ENCODE assay signal across 31 cellular contexts in genomic region chr2:8595821-8596600, GRCh38.
DNase-seq lines count a peak whose midpoint lies in the region; ATAC-seq, FAIRE-seq and TF ChIP-seq lines count a peak whose summit lies in the region.
"Had no signal": no experiment of that assay in that cellular context is flagged by ENCODE, and none has a peak within 500 bp of the region (broad histone marks: within the 10 kb centered on the region; RNA-seq: fewer than 3 reads in every experiment).

No MANE protein-coding gene starts in this region.

- no peaks in the 10 kb centered on the region for H3K36me3 Mint-ChIP-seq in stimulated activated effector memory CD8-positive, alpha-beta T cell treated with anti-CD3 and anti-CD28 coated beads, Interleukin-12 subunit alpha, Interleukin-12 subunit beta, amount 100 ng/mL, for 72 hours
- H3K36me3 Mint-ChIP-seq: activated naive CD8-positive, alpha-beta T cell treated with anti-CD3 and anti-CD28 coated beads for 36 hours; naive B cell had no signal

- H3K4me1 Mint-ChIP-seq in stimulated activated effector memory CD8-positive, alpha-beta T cell treated with anti-CD3 and anti-CD28 coated beads, Interleukin-12 subunit alpha, Interleukin-12 subunit beta, amount 100 ng/mL, for 72 hours, result peaks cover 19% of the 10 kb centered on the region
- H3K4me1 Mint-ChIP-seq: B cell had no signal

- H4K20me1 ChIP-seq in K562 (replicated peaks; ENCODE audit: control insufficient read depth, insufficient read depth, low read length), result no peaks in the 10 kb centered on the region

- no peaks in the 10 kb centered on the region for H3K79me2 ChIP-seq in K562 (ENCODE audit: control insufficient read depth, insufficient read depth, low read length)
- H3K79me2 ChIP-seq: hepatocyte had no signal

- H3K9ac ChIP-seq in K562 (ENCODE audit: insufficient read depth in 1 of 2, low read depth in 2 of 2, low read length in 2 of 2), result no peak overlapping the region

- H2AFZ ChIP-seq in K562 (ENCODE audit: low read depth, low read length), result no peak overlapping the region
- H2AFZ ChIP-seq: hepatocyte had no signal

- no peak for ATAC-seq in Right ventricle myocardium superior (ENCODE audit: poor library complexity)
- no peak for ATAC-seq in K562
- ATAC-seq in lower lobe of right lung, result no peak
- ATAC-seq in stimulated activated effector memory CD8-positive, alpha-beta T cell treated with anti-CD3 and anti-CD28 coated beads, Interleukin-12 subunit alpha, Interleukin-12 subunit beta, amount 100 ng/mL, for 72 hours, result no peak
- ATAC-seq: activated CD8-positive, alpha-beta T cell treated with anti-CD3 and anti-CD28 coated beads, Interleukin-2, amount 10 ng/mL, durations not matched to agents 7 days and 5 days; HCT116; left colon had no signal

- POLR2A ChIA-PET in K562 (lab: Yijun Ruan, JAX), result no interaction called here

- H3K27ac ChIP-seq in right atrium auricular region (no peak overlapping the region), K562 (ENCODE audit: extremely low read depth, low read depth, low read length) (no peak overlapping the region), lower lobe of right lung (no peak overlapping the region), esophagus muscularis mucosa (replicated peaks in 1 of 4) (no peak overlapping the region)
- H3K27ac ChIP-seq: hepatocyte, Peyer's patch, thoracic aorta had no signal

- no peaks in the 10 kb centered on the region for H3K9me1 ChIP-seq in K562 (ENCODE audit: control insufficient read depth, insufficient read depth, low read length)

- DNase-seq in Right ventricle myocardium superior, result peak; percentile 18
- DNase-seq in right atrium auricular region (ENCODE audit: low spot score), result no peak
- no peak for DNase-seq in K562 (ENCODE audit: extremely low read depth in 1 of 4, low spot score in 3 of 4)
- DNase-seq in lower lobe of right lung, result peak; percentile 41
- DNase-seq in posterior vena cava (ENCODE audit: low spot score), result peak; percentile 50
- DNase-seq in stimulated activated effector memory CD8-positive, alpha-beta T cell treated with anti-CD3 and anti-CD28 coated beads, Interleukin-12 subunit alpha, Interleukin-12 subunit beta, amount 100 ng/mL, for 72 hours (ENCODE audit: low spot score in 2 of 2), result no peak
- no peak for DNase-seq in DMS114 treated with DMSO at 0.1 percent for 48 hours (lab: John Stamatoyannopoulos, UW; ENCODE audit: unreplicated experiment)
- no peak for DNase-seq in esophagus muscularis mucosa (ENCODE audit: extremely low spot score)
- DNase-seq: activated CD4-positive, alpha-beta T cell treated with anti-CD3 and anti-CD28 coated beads for 1 hour; activated CD8-positive, alpha-beta T cell treated with anti-CD3 and anti-CD28 coated beads, Interleukin-2, amount 10 ng/mL, durations not matched to agents 7 days and 5 days; activated gamma-delta T cell; activated naive CD8-positive, alpha-beta T cell treated with anti-CD3 and anti-CD28 coated beads for 36 hours; activated T-cell treated with anti-CD3 and anti-CD28 coated beads for 4 hours; aorta; effector CD4-positive, alpha-beta T cell; naive B cell; NCI-H1092; NCI-H1694 treated with DMSO at 0.1 percent for 48 hours; NCI-H446 treated with DMSO at 0.1 percent for 48 hours; NCI-H82; Peyer's patch; retina; SIG-M5; stimulated activated naive CD4-positive, alpha-beta T cell treated with Interleukin-2 at 50 U/mL for 16 hours had no signal

- H3K4me1 ChIP-seq in right atrium auricular region (peaks cover 0 to 8% of the 10 kb centered on the region in 2 donors), K562 (replicated peaks in 1 of 2; ENCODE audit: control insufficient read depth in 2 of 2, insufficient read depth in 2 of 2, low read length in 2 of 2) (peaks cover 15 to 17% of the 10 kb centered on the region in 2 experiments), lower lobe of right lung (no peaks in the 10 kb centered on the region), esophagus muscularis mucosa (no peaks in the 10 kb centered on the region)
- H3K4me1 ChIP-seq: Peyer's patch had no signal

- TF ChIP-seq POLR2A in K562 (conservative IDR thresholded peaks at IDR 0.05), result no peak
- TF ChIP-seq POLR2A in esophagus muscularis mucosa (IDR thresholded peaks at IDR 0.05; ENCODE audit: low read depth), result no peak

- TF ChIP-seq CTCF in right atrium auricular region (IDR thresholded peaks at IDR 0.05) (no peak), K562 (IDR thresholded peaks at IDR 0.05 in 2 of 3, conservative IDR thresholded peaks at IDR 0.05 in 1 of 3; ENCODE audit: insufficient read depth in 2 of 3, low read depth in 1 of 3, low read length in 3 of 3) (no peak), lower lobe of right lung (IDR thresholded peaks at IDR 0.05) (no peak), esophagus muscularis mucosa (IDR thresholded peaks at IDR 0.05) (no peak)

- no peaks in the 10 kb centered on the region for H3K27me3 ChIP-seq in right atrium auricular region
- H3K27me3 ChIP-seq in K562 (ENCODE audit: control insufficient read depth in 2 of 2, insufficient read depth in 2 of 2, low read length in 2 of 2), result peaks cover 5 to 34% of the 10 kb centered on the region in 2 experiments; a peak in 4 of 5 replicates
- peaks cover 3% of the 10 kb centered on the region for H3K27me3 ChIP-seq in lower lobe of right lung (ENCODE audit: low read depth)
- no peaks in the 10 kb centered on the region for H3K27me3 ChIP-seq in esophagus muscularis mucosa
- H3K27me3 ChIP-seq: hepatocyte, Peyer's patch had no signal

- BruUV-seq in K562 (replicated peaks; lab: Mats Ljungman, UMichigan), result no TSS peak

- WGBS in K562 (ENCODE audit: insufficient coverage, low coverage, missing lambda C conversion rate), result 55% methylated on average over 22 of the region's 26 CpGs
- 87% methylated on average over 26 of the region's 26 CpGs for WGBS in esophagus muscularis mucosa

- no peaks in the 10 kb centered on the region for H3K9me3 ChIP-seq in right atrium auricular region
- no peaks in the 10 kb centered on the region for H3K9me3 ChIP-seq in K562 (replicated peaks; ENCODE audit: control insufficient read depth, insufficient read depth, low read depth, low read length)
- H3K9me3 ChIP-seq in lower lobe of right lung, result no peaks in the 10 kb centered on the region
- H3K9me3 ChIP-seq in esophagus muscularis mucosa, result no peaks in the 10 kb centered on the region
- H3K9me3 ChIP-seq: Peyer's patch, thoracic aorta had no signal

- no peak for FAIRE-seq in K562 (lab: Jason Lieb, UNC)
- FAIRE-seq: colon had no signal

- H3K36me3 ChIP-seq in right atrium auricular region, result no peaks in the 10 kb centered on the region
- H3K36me3 ChIP-seq in K562 (ENCODE audit: control insufficient read depth, insufficient read depth, low read length), result no peaks in the 10 kb centered on the region
- no peaks in the 10 kb centered on the region for H3K36me3 ChIP-seq in lower lobe of right lung
- no peaks in the 10 kb centered on the region for H3K36me3 ChIP-seq in esophagus muscularis mucosa
- H3K36me3 ChIP-seq: Peyer's patch, thoracic aorta had no signal

- H3K4me3 ChIP-seq in right atrium auricular region (no peak overlapping the region), K562 (no peak overlapping the region), lower lobe of right lung (no peak overlapping the region), esophagus muscularis mucosa (no peak overlapping the region)
- H3K4me3 ChIP-seq: hepatocyte, Peyer's patch, smooth muscle cell, thoracic aorta had no signal

- H3K4me3 Mint-ChIP-seq in stimulated activated effector memory CD8-positive, alpha-beta T cell treated with anti-CD3 and anti-CD28 coated beads, Interleukin-12 subunit alpha, Interleukin-12 subunit beta, amount 100 ng/mL, for 72 hours, result no peak overlapping the region
- H3K4me3 Mint-ChIP-seq: activated CD8-positive, alpha-beta T cell treated with anti-CD3 and anti-CD28 coated beads, Interleukin-2, amount 10 ng/mL, durations not matched to agents 7 days and 5 days; activated naive CD8-positive, alpha-beta T cell treated with anti-CD3 and anti-CD28 coated beads for 36 hours; B cell had no signal

- H3K9me3 Mint-ChIP-seq in stimulated activated effector memory CD8-positive, alpha-beta T cell treated with anti-CD3 and anti-CD28 coated beads, Interleukin-12 subunit alpha, Interleukin-12 subunit beta, amount 100 ng/mL, for 72 hours, result no peaks in the 10 kb centered on the region
- H3K9me3 Mint-ChIP-seq: activated naive CD8-positive, alpha-beta T cell treated with anti-CD3 and anti-CD28 coated beads for 36 hours; naive B cell had no signal

- no peak overlapping the region for H3K4me2 ChIP-seq in K562 (ENCODE audit: insufficient read depth, low read length)
- H3K4me2 ChIP-seq: hepatocyte, smooth muscle cell had no signal

- in situ Hi-C loops in K562 (cut with MboI), result no loop called here

- CTCF ChIA-PET in K562 (lab: Yijun Ruan, JAX; ENCODE audit: low intra/inter-chr PET ratio), result no interaction called here

- no peak for TF ChIP-seq EP300 in K562 (IDR thresholded peaks at IDR 0.05; ENCODE audit: low read length)
- no peak for TF ChIP-seq EP300 in esophagus muscularis mucosa (IDR thresholded peaks at IDR 0.05)

- TF ChIP-seq RAD21 in K562 (CRISPR knock-in tag; conservative IDR thresholded peaks at IDR 0.05 in 1 of 2, IDR thresholded peaks at IDR 0.05 in 1 of 2), result no peak

- intact Hi-C loops in Right ventricle myocardium superior (cut with DNase I) (no loop called here), K562 (cut with micrococcal nuclease) (no loop called here), lower lobe of right lung (cut with DNase I) (no loop called here), posterior vena cava (cut with DNase I) (no loop called here), esophagus muscularis mucosa (cut with DNase I) (no loop called here)

- no peak overlapping the region for H3K27ac Mint-ChIP-seq in stimulated activated effector memory CD8-positive, alpha-beta T cell treated with anti-CD3 and anti-CD28 coated beads, Interleukin-12 subunit alpha, Interleukin-12 subunit beta, amount 100 ng/mL, for 72 hours
- H3K27ac Mint-ChIP-seq: activated naive CD8-positive, alpha-beta T cell treated with anti-CD3 and anti-CD28 coated beads for 36 hours; B cell; naive B cell had no signal

TF ChIP-seq in K562, 482 proteins besides CTCF, POLR2A, EP300 and RAD21:
- TF ChIP-seq ZBTB33 (CRISPR knock-in tag; IDR thresholded peaks at IDR 0.05) (peak; percentile 24; the same call in 1 of the 2 replicates), TRIM28 (IDR thresholded peaks at IDR 0.05) (no peak)

Comparison
In these comparisons a context has a peak if more than half of its experiments do, and no peak if none do; other contexts are left out.
1. DNase-seq: peak in Right ventricle myocardium superior (single experiment), lower lobe of right lung (single experiment) and posterior vena cava (single experiment); none in right atrium auricular region (single experiment), K562 (0 of 4), stimulated activated effector memory CD8-positive, alpha-beta T cell treated with anti-CD3 and anti-CD28 coated beads, Interleukin-12 subunit alpha, Interleukin-12 subunit beta, amount 100 ng/mL, for 72 hours (0 of 2), DMS114 treated with DMSO at 0.1 percent for 48 hours (single experiment) and esophagus muscularis mucosa (single experiment).